ENCODE assay signal across 1 cellular context in genomic region chr11:74701351-74701750, GRCh38.
TF ChIP-seq lines count a peak whose summit lies in the region.

No MANE protein-coding gene starts in this region.

TF ChIP-seq in HCT116, 20 proteins besides CTCF, POLR2A, EP300 and RAD21 (continued from another document):
- TF ChIP-seq ZBTB33 (IDR thresholded peaks at IDR 0.05; ENCODE audit: extremely low read depth, insufficient replicate concordance, low read length) (no peak), JUND (IDR thresholded peaks at IDR 0.05) (no peak), CBX3 (IDR thresholded peaks at IDR 0.05; ENCODE audit: low read depth) (no peak; the same call in 1 of the 2 replicates)
